ENCODE assay signal across 16 cellular contexts in genomic region chr16:19888834-19889233, GRCh38. TPM values are rescaled to one million over a fixed set of nuclear protein-coding genes. Genes with fewer than 3 reads are reported as not detected.
DNase-seq lines count a peak whose midpoint lies in the region; ATAC-seq and TF ChIP-seq lines count a peak whose summit lies in the region.
"Had no signal": no experiment of that assay in that cellular context is flagged by ENCODE, and none has a peak within 500 bp of the region (broad histone marks: within the 10 kb centered on the region; RNA-seq: fewer than 3 reads in every experiment).

No MANE protein-coding gene starts in this region.

- H3K4me3 ChIP-seq in OCI-LY3 (ENCODE audit: low read length): no peak overlapping the region

- DNase-seq in T-helper 2 cell treated with Interferon-gamma antibody and Interleukin-4, amounts not matched to agents 5 μg/mL and 100 μg/mL, for 36 hours (ENCODE audit: low spot score): peak; percentile 6
- no peak for DNase-seq in T-helper 2 cell
- peak; percentile 9 for DNase-seq in activated naive CD8-positive, alpha-beta T cell treated with anti-CD3 and anti-CD28 coated beads, Interleukin-2, amount 50 U/mL, for 24 hours
- DNase-seq in activated naive CD8-positive, alpha-beta T cell treated with anti-CD3 and anti-CD28 coated beads for 36 hours: no peak
- DNase-seq in myocyte (ENCODE audit: low read depth): peak; percentile 27
- DNase-seq: CD8-positive, alpha-beta T cell; COR-L47; DMS153; DMS79 treated with DMSO at 0.1 percent for 48 hours; EL; GOT3; H9 had no signal

- H3K9me3 ChIP-seq in OCI-LY3 (ENCODE audit: insufficient read depth, low read length): no peaks in the 10 kb centered on the region

- H3K4me1 Mint-ChIP-seq in T-helper 2 cell treated with Interferon-gamma antibody and Interleukin-4, amounts not matched to agents 5 μg/mL and 100 μg/mL, for 36 hours (ENCODE audit: low read depth): peaks cover 13% of the 10 kb centered on the region
- peaks cover 25% of the 10 kb centered on the region for H3K4me1 Mint-ChIP-seq in activated naive CD8-positive, alpha-beta T cell treated with anti-CD3 and anti-CD28 coated beads, Interleukin-2, amount 50 U/mL, for 24 hours
- H3K4me1 Mint-ChIP-seq in activated naive CD8-positive, alpha-beta T cell treated with anti-CD3 and anti-CD28 coated beads for 36 hours: peaks cover 25% of the 10 kb centered on the region

- no peaks in the 10 kb centered on the region for H3K9me3 Mint-ChIP-seq in T-helper 2 cell treated with Interferon-gamma antibody and Interleukin-4, amounts not matched to agents 5 μg/mL and 100 μg/mL, for 36 hours
- H3K9me3 Mint-ChIP-seq in activated naive CD8-positive, alpha-beta T cell treated with anti-CD3 and anti-CD28 coated beads, Interleukin-2, amount 50 U/mL, for 24 hours: no peaks in the 10 kb centered on the region
- no peaks in the 10 kb centered on the region for H3K9me3 Mint-ChIP-seq in activated naive CD8-positive, alpha-beta T cell treated with anti-CD3 and anti-CD28 coated beads for 36 hours
- H3K9me3 Mint-ChIP-seq: CD8-positive, alpha-beta T cell; H9 had no signal

- no peak overlapping the region for H3K4me3 Mint-ChIP-seq in T-helper 2 cell treated with Interferon-gamma antibody and Interleukin-4, amounts not matched to agents 5 μg/mL and 100 μg/mL, for 36 hours
- no peak overlapping the region for H3K4me3 Mint-ChIP-seq in activated naive CD8-positive, alpha-beta T cell treated with anti-CD3 and anti-CD28 coated beads, Interleukin-2, amount 50 U/mL, for 24 hours
- H3K4me3 Mint-ChIP-seq in activated naive CD8-positive, alpha-beta T cell treated with anti-CD3 and anti-CD28 coated beads for 36 hours: no peak overlapping the region
- H3K4me3 Mint-ChIP-seq: CD14-positive monocyte; CD8-positive, alpha-beta T cell; H9 had no signal

- no peaks in the 10 kb centered on the region for H4K20me1 ChIP-seq in OCI-LY3 (ENCODE audit: insufficient read depth, low read length)

- no peak overlapping the region for H3K27ac ChIP-seq in OCI-LY3 (ENCODE audit: low read length)
- H3K27ac ChIP-seq: 22Rv1 had no signal

- no peaks in the 10 kb centered on the region for H3K36me3 Mint-ChIP-seq in T-helper 2 cell treated with Interferon-gamma antibody and Interleukin-4, amounts not matched to agents 5 μg/mL and 100 μg/mL, for 36 hours (ENCODE audit: low read depth)
- H3K36me3 Mint-ChIP-seq in activated naive CD8-positive, alpha-beta T cell treated with anti-CD3 and anti-CD28 coated beads, Interleukin-2, amount 50 U/mL, for 24 hours (ENCODE audit: low read depth): no peaks in the 10 kb centered on the region
- no peaks in the 10 kb centered on the region for H3K36me3 Mint-ChIP-seq in activated naive CD8-positive, alpha-beta T cell treated with anti-CD3 and anti-CD28 coated beads for 36 hours
- H3K36me3 Mint-ChIP-seq: CD8-positive, alpha-beta T cell had no signal

- peaks cover 2% of the 10 kb centered on the region; the same call in 1 of the 2 replicates for H3K79me2 ChIP-seq in OCI-LY3 (ENCODE audit: low read length)

- H3K36me3 ChIP-seq in OCI-LY3 (replicated peaks; ENCODE audit: low read depth, low read length): no peaks in the 10 kb centered on the region

- no peak overlapping the region for H3K9ac ChIP-seq in OCI-LY3 (ENCODE audit: low read length)

- peaks cover 17% of the 10 kb centered on the region for H3K27me3 Mint-ChIP-seq in T-helper 2 cell treated with Interferon-gamma antibody and Interleukin-4, amounts not matched to agents 5 μg/mL and 100 μg/mL, for 36 hours (ENCODE audit: low read depth)
- peaks cover 21% of the 10 kb centered on the region for H3K27me3 Mint-ChIP-seq in activated naive CD8-positive, alpha-beta T cell treated with anti-CD3 and anti-CD28 coated beads, Interleukin-2, amount 50 U/mL, for 24 hours
- peaks cover 28% of the 10 kb centered on the region for H3K27me3 Mint-ChIP-seq in activated naive CD8-positive, alpha-beta T cell treated with anti-CD3 and anti-CD28 coated beads for 36 hours

- peak; percentile 76 for ATAC-seq in activated naive CD8-positive, alpha-beta T cell treated with anti-CD3 and anti-CD28 coated beads, Interleukin-2, amount 50 U/mL, for 24 hours
- no peak for ATAC-seq in GM21515 (IDR thresholded peaks at IDR 0.05; ENCODE audit: unreplicated experiment)
- ATAC-seq: CD8-positive, alpha-beta T cell had no signal

- peak overlapping the region; percentile 28 for H3K4me2 ChIP-seq in OCI-LY3 (ENCODE audit: low read length)

- H3K27me3 ChIP-seq in OCI-LY3 (ENCODE audit: low read depth, low read length): no peaks in the 10 kb centered on the region

- H2AFZ ChIP-seq in OCI-LY3 (ENCODE audit: low read depth, low read length): no peak overlapping the region

- H3K27ac Mint-ChIP-seq in T-helper 2 cell treated with Interferon-gamma antibody and Interleukin-4, amounts not matched to agents 5 μg/mL and 100 μg/mL, for 36 hours: no peak overlapping the region
- no peak overlapping the region for H3K27ac Mint-ChIP-seq in activated naive CD8-positive, alpha-beta T cell treated with anti-CD3 and anti-CD28 coated beads, Interleukin-2, amount 50 U/mL, for 24 hours
- H3K27ac Mint-ChIP-seq in activated naive CD8-positive, alpha-beta T cell treated with anti-CD3 and anti-CD28 coated beads for 36 hours: no peak overlapping the region
- H3K27ac Mint-ChIP-seq: CD14-positive monocyte; CD8-positive, alpha-beta T cell; H9 had no signal

- no peak for TF ChIP-seq CTCF in OCI-LY3 (IDR thresholded peaks at IDR 0.05; ENCODE audit: low read depth, low read length)

- peaks cover 22% of the 10 kb centered on the region for H3K4me1 ChIP-seq in OCI-LY3 (ENCODE audit: low read length)

RNA-seq across cellular contexts. Expression of gene GPRC5B, which starts 4.2 kb away (rescaled TPM):
- under 1 TPM; 0.14 to 0.30 TPM for total RNA-seq in activated naive CD8-positive, alpha-beta T cell treated with anti-CD3 and anti-CD28 coated beads for 36 hours
- total RNA-seq in myocyte: 26.5 and 52.9 TPM in 2 replicates
- polyA plus RNA-seq in myocyte (2012): 44.6 TPM

Comparison
In these comparisons a context has a peak if more than half of its experiments do, and no peak if none do; other contexts are left out.
1. DNase-seq: peak in T-helper 2 cell treated with Interferon-gamma antibody and Interleukin-4, amounts not matched to agents 5 μg/mL and 100 μg/mL, for 36 hours (single experiment), activated naive CD8-positive, alpha-beta T cell treated with anti-CD3 and anti-CD28 coated beads, Interleukin-2, amount 50 U/mL, for 24 hours (single experiment) and myocyte (single experiment); none in T-helper 2 cell (0 of 5) and activated naive CD8-positive, alpha-beta T cell treated with anti-CD3 and anti-CD28 coated beads for 36 hours (single experiment).
2. RNA of gene GPRC5B, which starts 4.2 kb away (total RNA-seq): 26.5 to 52.9 TPM in myocyte; 0.14 to 0.30 TPM in activated naive CD8-positive, alpha-beta T cell treated with anti-CD3 and anti-CD28 coated beads for 36 hours; every median in the first group is over 10 times any median in the second.